In genomic region chr22:46947516-46948260, GRCh38 we compare ENCODE assay signal across 1 cellular context.
TF ChIP-seq lines count a peak whose summit lies in the region.

No MANE protein-coding gene starts in this region.

TF ChIP-seq in GM23338, 12 proteins besides CTCF, POLR2A, EP300 and RAD21 (continued from another document):
- TF ChIP-seq ZNF462 (CRISPR knock-in tag; IDR thresholded peaks at IDR 0.05) (no peak), REST (IDR thresholded peaks at IDR 0.05; ENCODE audit: unreplicated experiment) (no peak), JUNB (IDR thresholded peaks at IDR 0.05; ENCODE audit: unreplicated experiment) (no peak), EZH2 (IDR thresholded peaks at IDR 0.05; ENCODE audit: low read depth, unreplicated experiment) (no peak), NANOG (IDR thresholded peaks at IDR 0.05; ENCODE audit: borderline replicate concordance) (no peak), ETS1 (IDR thresholded peaks at IDR 0.05) (no peak), ZNF114 (CRISPR knock-in tag; IDR thresholded peaks at IDR 0.05) (no peak), EZH2phosphoT487 (IDR thresholded peaks at IDR 0.05; ENCODE audit: unreplicated experiment) (no peak), POLR2AphosphoS5 (IDR thresholded peaks at IDR 0.05; ENCODE audit: low read depth) (no peak)
TF ChIP-seq in GM23338: peak in this region for 0.
